8 cellular contexts compared by ENCODE assay signal in the genomic region with DNA sequence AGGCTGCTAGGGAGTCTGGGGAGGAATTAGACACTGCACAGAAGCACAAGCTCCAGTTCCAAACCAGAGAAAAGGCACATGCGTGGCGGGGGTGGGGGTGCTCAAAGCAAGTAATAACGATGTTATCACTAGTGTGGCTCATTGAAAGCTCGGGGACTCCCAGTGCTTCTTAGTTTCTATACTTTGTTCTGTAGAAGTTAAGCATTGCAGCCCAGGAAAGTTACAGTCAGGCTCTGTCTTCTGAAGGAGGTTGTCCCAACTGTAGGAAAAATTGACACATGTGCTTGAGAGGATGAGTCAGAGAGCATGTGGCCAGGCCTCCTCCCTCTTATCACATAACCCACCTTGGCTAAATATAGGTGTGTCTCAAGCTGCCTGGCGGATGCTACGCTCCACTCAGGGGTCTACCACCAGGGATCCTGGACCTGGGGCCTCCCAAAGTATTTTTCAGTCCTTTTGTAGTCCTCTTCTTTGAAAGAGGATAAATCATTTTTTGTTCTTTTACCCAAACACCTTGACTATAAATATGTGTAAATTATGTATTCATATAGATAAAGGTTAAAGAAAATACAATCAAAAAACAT. TPM values are rescaled to one million over a fixed set of nuclear protein-coding genes. Genes with fewer than 3 reads are reported as not detected.
DNase-seq lines count a peak whose midpoint lies in the region; ATAC-seq and TF ChIP-seq lines count a peak whose summit lies in the region.

No MANE protein-coding gene starts in this region.

- TF ChIP-seq RAD21 in liver (IDR thresholded peaks at IDR 0.05) = no peak

- H3K36me3 Mint-ChIP-seq in CD14-positive monocyte = no peaks in the 10 kb centered on the region

- peaks cover 0 to 1% (median 0%) of the 10 kb centered on the region in 4 donors for H3K27me3 ChIP-seq in liver (ENCODE audit: control insufficient read depth in 4 of 4, insufficient read depth in 4 of 4, low read length in 3 of 4)
- no peaks in the 10 kb centered on the region for H3K27me3 ChIP-seq in upper lobe of left lung

- H3K9ac ChIP-seq in liver (ENCODE audit: low read depth in 1 of 2, low read length in 2 of 2) = no peak overlapping the region

- H3K9me3 Mint-ChIP-seq in CD14-positive monocyte = no peaks in the 10 kb centered on the region

- no peak overlapping the region for H3K27ac Mint-ChIP-seq in CD14-positive monocyte

- H3K27me3 Mint-ChIP-seq in CD14-positive monocyte (ENCODE audit: low read depth in 3 of 3) = peaks cover 0 to 6% (median 2%) of the 10 kb centered on the region in 3 donors

- DNase-seq in DMS53 treated with DMSO at 0.1 percent for 48 hours (lab: John Stamatoyannopoulos, UW; ENCODE audit: unreplicated experiment) (peak; percentile 75), NCI-H748 (lab: John Stamatoyannopoulos, UW; ENCODE audit: unreplicated experiment) (peak; percentile 68), upper lobe of left lung (peak in 1 of 2 donors; percentile 64), NCI-H82 treated with DMSO at 0.1 percent for 48 hours (lab: John Stamatoyannopoulos, UW; ENCODE audit: unreplicated experiment) (no peak), CD14-positive monocyte (ENCODE audit: low spot score) (no peak)
- DNase-seq in activated naive CD8-positive, alpha-beta T cell treated with anti-CD3 and anti-CD28 coated beads, Interleukin-2, amount 50 U/mL, for 16 hours (ENCODE audit: low read depth, low spot score) = peak; percentile 27

- peak in 1 of 4 donors; percentile 97 for TF ChIP-seq EP300 in upper lobe of left lung (IDR thresholded peaks at IDR 0.05)

- H3K4me1 ChIP-seq in liver (ENCODE audit: control insufficient read depth in 4 of 4, insufficient read depth in 4 of 4, low read length in 3 of 4) (peaks cover 0 to 5% (median 0%) of the 10 kb centered on the region in 4 donors), upper lobe of left lung (peaks cover 0 to 19% (median 5%) of the 10 kb centered on the region in 4 donors)

- H3K4me1 Mint-ChIP-seq in CD14-positive monocyte = peaks cover 14% of the 10 kb centered on the region

- H3K9me3 ChIP-seq in liver (ENCODE audit: control insufficient read depth in 4 of 4, low read length in 3 of 4) (no peaks in the 10 kb centered on the region), upper lobe of left lung (no peaks in the 10 kb centered on the region)

- no peak overlapping the region for H3K4me3 ChIP-seq in liver (ENCODE audit: low read depth in 1 of 3, low read length in 3 of 3)
- H3K4me3 ChIP-seq in upper lobe of left lung = peak overlapping the region in 2 of 4 donors; percentile 16 to 45

- H3K27ac ChIP-seq in liver (ENCODE audit: low read depth in 1 of 2, low read length in 2 of 2) (no peak overlapping the region), upper lobe of left lung (peak overlapping the region; percentile 16 to 71 (median 49))

- 58% methylated on average over 6 of the region's 6 CpGs for WGBS in liver
- WGBS in upper lobe of left lung, 2 donors = 35 to 40% methylated on average over 6 of the region's 6 CpGs

- peak; percentile 51 for ATAC-seq in upper lobe of left lung (ENCODE audit: low FRiP score in 2 of 2)
- no peak for ATAC-seq in GM21447 (IDR thresholded peaks at IDR 0.05; ENCODE audit: unreplicated experiment)

- TF ChIP-seq POLR2A in upper lobe of left lung (IDR thresholded peaks at IDR 0.05) = no peak

- TF ChIP-seq CTCF in liver (IDR thresholded peaks at IDR 0.05; ENCODE audit: low read depth, low read length, missing input control) = no peak
- TF ChIP-seq CTCF in upper lobe of left lung (IDR thresholded peaks at IDR 0.05) = no peak
- TF ChIP-seq CTCF in CD14-positive monocyte (IDR thresholded peaks at IDR 0.05) = no peak

- H3K4me3 Mint-ChIP-seq in CD14-positive monocyte = no peak overlapping the region

- H3K36me3 ChIP-seq in liver (ENCODE audit: control insufficient read depth in 4 of 4, insufficient read depth in 3 of 4, low read depth in 1 of 4, low read length in 3 of 4) (no peaks in the 10 kb centered on the region), upper lobe of left lung (no peaks in the 10 kb centered on the region)

- intact Hi-C loops in CD14-positive monocyte (cut with micrococcal nuclease) = no loop called here

TF ChIP-seq in liver, 16 proteins besides CTCF, POLR2A, EP300 and RAD21:
- TF ChIP-seq FOXA1 (IDR thresholded peaks at IDR 0.05) = no peak
- TF ChIP-seq NR2F2 (IDR thresholded peaks at IDR 0.05) = peak; percentile 4

RNA-seq across cellular contexts. Expression of gene GALNT5, which starts 3.8 kb away (rescaled TPM):
- total RNA-seq in liver (1 to 10 TPM in 1 of 2 donors, under 1 TPM in 1; under 0.01 to 5.3 TPM), upper lobe of left lung (10 to 100 TPM; 23.0 to 42.9 (median 24.4) TPM)
- polyA plus RNA-seq in liver (under 1 TPM in 1 of 2 donors, not detected in 1; 0.01 TPM), CD14-positive monocyte (not detected)

Comparison
In these comparisons a context has a peak if more than half of its experiments do, and no peak if none do; other contexts are left out.
1. DNase-seq: peak in DMS53 treated with DMSO at 0.1 percent for 48 hours (single experiment), NCI-H748 (single experiment) and activated naive CD8-positive, alpha-beta T cell treated with anti-CD3 and anti-CD28 coated beads, Interleukin-2, amount 50 U/mL, for 16 hours (single experiment); none in NCI-H82 treated with DMSO at 0.1 percent for 48 hours (single experiment) and CD14-positive monocyte (single experiment).
2. H3K27ac ChIP-seq: peak in upper lobe of left lung (4 of 4); none in liver (0 of 2).